In the genomic region with DNA sequence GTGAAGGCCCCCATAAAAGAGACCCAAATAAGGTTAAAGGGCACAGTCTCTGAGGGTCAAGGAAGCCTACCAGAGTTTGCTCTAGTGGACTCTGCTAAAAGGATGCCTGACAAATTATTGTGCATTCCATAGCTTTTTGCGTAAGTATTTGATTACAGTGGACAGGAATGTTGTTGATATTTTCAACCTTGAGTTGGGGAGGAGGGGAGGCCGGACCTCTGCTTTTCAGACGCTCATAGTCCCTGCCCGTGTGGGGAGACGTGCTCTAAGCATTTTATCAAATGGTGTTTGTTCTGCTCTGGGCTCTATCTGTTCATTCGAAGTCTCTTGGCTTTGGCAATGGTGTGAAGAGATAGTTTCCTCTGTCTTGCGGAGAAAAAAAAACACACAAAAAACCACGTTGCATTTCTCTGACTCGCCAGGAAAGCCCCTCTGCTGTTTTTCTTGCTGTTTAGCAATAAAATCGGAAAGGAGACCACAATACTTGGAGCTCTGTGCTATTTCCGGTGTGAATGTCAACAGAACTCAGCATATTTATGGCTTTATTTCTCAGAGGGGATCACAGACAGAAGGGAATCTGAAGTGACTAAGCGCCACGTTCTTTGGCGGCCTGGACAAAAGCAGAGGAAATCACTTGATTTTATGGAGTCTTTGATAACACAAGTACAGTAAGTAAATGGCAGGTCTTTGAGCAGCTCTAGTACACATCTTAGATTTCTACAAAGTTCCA, we compare ENCODE assay signal across 11 cellular contexts.
DNase-seq lines count a peak whose midpoint lies in the region; ATAC-seq and TF ChIP-seq lines count a peak whose summit lies in the region.
"Had no signal": no experiment of that assay in that cellular context is flagged by ENCODE, and none has a peak within 500 bp of the region (broad histone marks: within the 10 kb centered on the region; RNA-seq: fewer than 3 reads in every experiment).

No MANE protein-coding gene starts in this region.

- peak overlapping the region; percentile 9; the same call in 1 of the 2 replicates for H3K4me3 ChIP-seq in HFF-Myc (replicated peaks; ENCODE audit: low read depth, low read length)

- no peaks in the 10 kb centered on the region for H3K9me3 Mint-ChIP-seq in activated naive CD8-positive, alpha-beta T cell treated with anti-CD3 and anti-CD28 coated beads, Interleukin-2, amount 10 ng/mL, durations not matched to agents 7 days and 5 days

- H3K27me3 Mint-ChIP-seq in activated naive CD8-positive, alpha-beta T cell treated with anti-CD3 and anti-CD28 coated beads, Interleukin-2, amount 10 ng/mL, durations not matched to agents 7 days and 5 days = no peaks in the 10 kb centered on the region

- TF ChIP-seq CTCF in HFF-Myc (IDR thresholded peaks at IDR 0.05; ENCODE audit: low read depth, low read length, missing control alignments) = no peak

- H3K4me1 Mint-ChIP-seq in activated naive CD8-positive, alpha-beta T cell treated with anti-CD3 and anti-CD28 coated beads, Interleukin-2, amount 10 ng/mL, durations not matched to agents 7 days and 5 days = peaks cover 11% of the 10 kb centered on the region

- no peak for ATAC-seq in activated naive CD8-positive, alpha-beta T cell treated with anti-CD3 and anti-CD28 coated beads, Interleukin-2, amount 10 ng/mL, durations not matched to agents 7 days and 5 days (ENCODE audit: low read depth)
- no peak for ATAC-seq in GM18867 (IDR thresholded peaks at IDR 0.05; ENCODE audit: unreplicated experiment)

- H3K4me3 Mint-ChIP-seq in activated naive CD8-positive, alpha-beta T cell treated with anti-CD3 and anti-CD28 coated beads, Interleukin-2, amount 10 ng/mL, durations not matched to agents 7 days and 5 days = peak overlapping the region; percentile 23

- H3K36me3 Mint-ChIP-seq in activated naive CD8-positive, alpha-beta T cell treated with anti-CD3 and anti-CD28 coated beads, Interleukin-2, amount 10 ng/mL, durations not matched to agents 7 days and 5 days = no peaks in the 10 kb centered on the region

- DNase-seq in A172 (ENCODE audit: low spot score) (peak; percentile 91), HFF-Myc (ENCODE audit: extremely low read depth, low read depth) (peak; percentile 81), kidney tubule cell (ENCODE audit: low spot score) (peak; percentile 11), NCI-H1092 (lab: John Stamatoyannopoulos, UW) (no peak), NCI-H1436 treated with DMSO at 0.1 percent for 48 hours (lab: John Stamatoyannopoulos, UW) (no peak), NCI-H524 (lab: John Stamatoyannopoulos, UW) (no peak)
- DNase-seq in activated naive CD8-positive, alpha-beta T cell treated with anti-CD3 and anti-CD28 coated beads, Interleukin-2, amount 10 ng/mL, durations not matched to agents 7 days and 5 days = no peak
- DNase-seq: amygdala, NCI-H748 treated with DMSO at 0.1 percent for 48 hours, occipital lobe had no signal

- POLR2A ChIA-PET in activated naive CD8-positive, alpha-beta T cell treated with anti-CD3 and anti-CD28 coated beads, Interleukin-2, amount 10 ng/mL, durations not matched to agents 7 days and 5 days (lab: Charles Lee) = no interaction called here

- no peak overlapping the region for H3K27ac Mint-ChIP-seq in activated naive CD8-positive, alpha-beta T cell treated with anti-CD3 and anti-CD28 coated beads, Interleukin-2, amount 10 ng/mL, durations not matched to agents 7 days and 5 days

Comparison
In these comparisons a context has a peak if more than half of its experiments do, and no peak if none do; other contexts are left out.
1. DNase-seq: peak in A172 (single experiment), HFF-Myc (single experiment) and kidney tubule cell (single experiment); none in activated naive CD8-positive, alpha-beta T cell treated with anti-CD3 and anti-CD28 coated beads, Interleukin-2, amount 10 ng/mL, durations not matched to agents 7 days and 5 days (single experiment), NCI-H1092 (single experiment), NCI-H1436 treated with DMSO at 0.1 percent for 48 hours (single experiment) and NCI-H524 (0 of 2).